ENCODE assay signal across 9 cellular contexts in the genomic region with DNA sequence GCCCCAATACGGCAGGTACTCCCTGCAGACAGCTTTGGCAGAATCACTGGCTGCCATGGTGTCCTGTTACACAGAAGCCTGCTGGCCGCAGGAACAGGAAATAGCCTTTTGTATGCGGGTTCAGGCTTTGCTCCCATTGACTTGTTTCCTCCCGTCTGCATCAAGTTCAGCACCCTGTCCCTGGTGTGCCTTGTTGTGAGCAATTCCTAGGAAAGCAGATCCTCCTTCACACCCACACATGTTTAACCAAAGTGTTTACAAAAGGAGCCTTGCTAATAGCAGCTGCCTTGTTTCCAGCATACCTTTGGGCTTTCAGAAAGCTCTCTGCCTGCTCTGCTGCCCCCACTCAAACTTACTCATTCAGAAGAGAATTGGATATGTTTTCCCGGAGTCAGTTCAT.
DNase-seq lines count a peak whose midpoint lies in the region; ATAC-seq and TF ChIP-seq lines count a peak whose summit lies in the region.
"Had no signal": no experiment of that assay in that cellular context is flagged by ENCODE, and none has a peak within 500 bp of the region (broad histone marks: within the 10 kb centered on the region; RNA-seq: fewer than 3 reads in every experiment).

No MANE protein-coding gene starts in this region.

- 36 to 42% methylated on average over 5 of the region's 5 CpGs for WGBS in body of pancreas, 2 donors
- 22 to 54% methylated on average over 2 to 5 of the region's 5 CpGs for WGBS in gastroesophageal sphincter (ENCODE audit: low coverage in 1 of 2), 2 donors

- H3K27ac ChIP-seq in body of pancreas (no peak overlapping the region), left lung (no peak overlapping the region), gastroesophageal sphincter (no peak overlapping the region)

- intact Hi-C loops in body of pancreas (cut with DNase I) (no loop called here), left lung (cut with DNase I) (no loop called here)

- no peaks in the 10 kb centered on the region for H3K9me3 ChIP-seq in body of pancreas
- no peaks in the 10 kb centered on the region for H3K9me3 ChIP-seq in left lung
- no peaks in the 10 kb centered on the region for H3K9me3 ChIP-seq in gastroesophageal sphincter

- TF ChIP-seq POLR2A in body of pancreas (IDR thresholded peaks at IDR 0.05) = no peak
- no peak for TF ChIP-seq POLR2A in gastroesophageal sphincter (IDR thresholded peaks at IDR 0.05)

- DNase-seq in AG08396 (ENCODE audit: low spot score) (peak; percentile 67), HT1080 (ENCODE audit: low read depth) (peak; percentile 75), body of pancreas (peak in 3 of 4 donors; percentile 17 to 29 (median 24)), left lung (peak in 1 of 2 donors; percentile 35), AML-193 (lab: John Stamatoyannopoulos, UW) (no peak), putamen (ENCODE audit: low spot score) (no peak)
- DNase-seq: activated naive CD8-positive, alpha-beta T cell treated with anti-CD3 and anti-CD28 coated beads for 36 hours had no signal

- H3K4me1 ChIP-seq in body of pancreas = no peaks in the 10 kb centered on the region
- H3K4me1 ChIP-seq in left lung = peaks cover 0 to 8% of the 10 kb centered on the region in 2 donors
- H3K4me1 ChIP-seq in gastroesophageal sphincter = no peaks in the 10 kb centered on the region

- H3K36me3 ChIP-seq in body of pancreas (replicated peaks in 1 of 2; ENCODE audit: insufficient read depth in 1 of 2, low read depth in 2 of 2) (no peaks in the 10 kb centered on the region), left lung (no peaks in the 10 kb centered on the region), gastroesophageal sphincter (no peaks in the 10 kb centered on the region)

- no peak overlapping the region for H3K4me3 ChIP-seq in body of pancreas
- H3K4me3 ChIP-seq in left lung = no peak overlapping the region
- no peak overlapping the region for H3K4me3 ChIP-seq in gastroesophageal sphincter

- H3K27me3 ChIP-seq in body of pancreas (no peaks in the 10 kb centered on the region), left lung (no peaks in the 10 kb centered on the region), gastroesophageal sphincter (no peaks in the 10 kb centered on the region)

- TF ChIP-seq CTCF in body of pancreas (IDR thresholded peaks at IDR 0.05) = no peak
- no peak for TF ChIP-seq CTCF in left lung (IDR thresholded peaks at IDR 0.05)
- no peak for TF ChIP-seq CTCF in gastroesophageal sphincter (IDR thresholded peaks at IDR 0.05)

- ATAC-seq in body of pancreas (no peak), left lung (peak; percentile 89), GM21367 (IDR thresholded peaks at IDR 0.05; ENCODE audit: unreplicated experiment) (no peak), gastroesophageal sphincter (no peak)

- TF ChIP-seq EP300 in gastroesophageal sphincter (IDR thresholded peaks at IDR 0.05) = no peak

Comparison
In these comparisons a context has a peak if more than half of its experiments do, and no peak if none do; other contexts are left out.
1. DNase-seq: peak in AG08396 (single experiment), HT1080 (single experiment) and body of pancreas (3 of 4); none in AML-193 (0 of 2) and putamen (single experiment).